ENCODE assay signal across 13 cellular contexts in genomic region chr5:141945511-141946024, GRCh38. TPM values are rescaled to one million over a fixed set of nuclear protein-coding genes. Genes with fewer than 3 reads are reported as not detected.
DNase-seq lines count a peak whose midpoint lies in the region; ATAC-seq and TF ChIP-seq lines count a peak whose summit lies in the region.
"Had no signal": no experiment of that assay in that cellular context is flagged by ENCODE, and none has a peak within 500 bp of the region (broad histone marks: within the 10 kb centered on the region; RNA-seq: fewer than 3 reads in every experiment).

No MANE protein-coding gene starts in this region.

- WGBS in adrenal gland, 4 donors, result 26 to 49% (median 34%) methylated on average over 10 to 25 of the region's 25 CpGs

- intact Hi-C loops in adrenal gland (cut with DNase I), result no loop called here
- intact Hi-C loops in left cardiac atrium (cut with DNase I), result no loop called here

- H3K27ac ChIP-seq in adrenal gland, result peak overlapping the region in 2 of 5 donors; percentile 43 to 65

- peak; percentile 32 to 45 for ATAC-seq in left cardiac atrium

- no peaks in the 10 kb centered on the region for H3K36me3 Mint-ChIP-seq in mesothelial cell of epicardium
- H3K36me3 Mint-ChIP-seq in chondrocyte (ENCODE audit: low read depth), result peaks cover 2% of the 10 kb centered on the region

- H3K27me3 Mint-ChIP-seq in mesothelial cell of epicardium (ENCODE audit: low read depth), result peaks cover 1% of the 10 kb centered on the region
- no peaks in the 10 kb centered on the region for H3K27me3 Mint-ChIP-seq in chondrocyte (ENCODE audit: low read depth)

- DNase-seq in AG20443 (ENCODE audit: low spot score) (peak; percentile 63), adrenal gland (peak in 4 of 7 donors; percentile 41 to 60 (median 50)), left cardiac atrium (peak; percentile 42), mesothelial cell of epicardium (ENCODE audit: low spot score in 2 of 2, unreplicated experiment in 2 of 2) (no peak), NCI-H524 treated with DMSO at 0.1 percent for 48 hours (lab: John Stamatoyannopoulos, UW) (no peak), chondrocyte (ENCODE audit: low spot score) (no peak), HT-29 (ENCODE audit: low spot score) (no peak)
- DNase-seq in activated CD4-positive, alpha-beta T cell treated with anti-CD3 and anti-CD28 coated beads for 4 hours, result no peak
- DNase-seq: activated CD4-positive, alpha-beta T cell treated with anti-CD3 and anti-CD28 coated beads for 1 hour; NCI-H2029; NK-92 treated with Interleukin-12 subunit alpha and Interleukin-12 subunit beta, amount 100 ng/mL, for 24 hours had no signal

- H3K27me3 ChIP-seq in adrenal gland, result no peaks in the 10 kb centered on the region

- TF ChIP-seq CTCF in adrenal gland (IDR thresholded peaks at IDR 0.05) (no peak), mesothelial cell of epicardium (IDR thresholded peaks at IDR 0.05; ENCODE audit: unreplicated experiment) (no peak), chondrocyte (IDR thresholded peaks at IDR 0.05) (no peak)

- H3K36me3 ChIP-seq in adrenal gland (replicated peaks in 1 of 2), result no peaks in the 10 kb centered on the region

- no peaks in the 10 kb centered on the region for H3K9me3 Mint-ChIP-seq in mesothelial cell of epicardium
- H3K9me3 Mint-ChIP-seq in chondrocyte (ENCODE audit: low read depth), result no peaks in the 10 kb centered on the region

- no peaks in the 10 kb centered on the region for H3K9me3 ChIP-seq in adrenal gland (replicated peaks in 1 of 3)

- H3K4me1 Mint-ChIP-seq in mesothelial cell of epicardium, result peaks cover 2% of the 10 kb centered on the region
- H3K4me1 Mint-ChIP-seq in chondrocyte (ENCODE audit: low read depth), result peaks cover 21% of the 10 kb centered on the region

- H3K27ac Mint-ChIP-seq in mesothelial cell of epicardium (peak overlapping the region; percentile 30), chondrocyte (ENCODE audit: unreplicated experiment) (no peak overlapping the region)

- H3K4me3 ChIP-seq in adrenal gland, result no peak overlapping the region
- H3K4me3 ChIP-seq: skin epidermis had no signal

- peaks cover 0 to 38% of the 10 kb centered on the region in 2 donors for H3K4me1 ChIP-seq in adrenal gland (replicated peaks in 1 of 2)

- H3K4me3 Mint-ChIP-seq in mesothelial cell of epicardium, result no peak overlapping the region
- no peak overlapping the region for H3K4me3 Mint-ChIP-seq in chondrocyte (ENCODE audit: unreplicated experiment)

- no peak for TF ChIP-seq POLR2A in adrenal gland (IDR thresholded peaks at IDR 0.05)

RNA-seq across cellular contexts. Expression of gene PCDH12, which starts 12.4 kb away (rescaled TPM):
- total RNA-seq in adrenal gland (10 to 100 TPM in 6 of 8 donors, 1 to 10 TPM in 2; 7.3 to 18.4 (median 15.9) TPM), left cardiac atrium (1 to 10 TPM; 5.4 to 10.0 TPM), mesothelial cell of epicardium (0.07 to 0.29 TPM (median 0.18 TPM) in 3 replicates), chondrocyte (0.02 TPM in 1 of 3 replicates, not detected in the others)
- 1 to 10 TPM; 3.3 to 4.5 (median 4.0) TPM for polyA plus RNA-seq in adrenal gland
- not detected in 2 replicates for total RNA-seq in HT-29 (2014; rRNA removed; shearing (Covaris generic))
- total RNA-seq: SK-MEL-5 had no signal

RNA-seq across cellular contexts. Expression of gene DELE1, which starts 21.9 kb away (rescaled TPM):
- total RNA-seq in adrenal gland (100 to 1,000 TPM; 102 to 162 (median 114) TPM), left cardiac atrium (10 to 100 TPM; 79.9 to 85.5 TPM), mesothelial cell of epicardium (85.4 to 91.5 TPM (median 88.3 TPM) in 3 replicates), chondrocyte (43.8 to 52.4 TPM (median 45.0 TPM) in 3 replicates)
- 10 to 100 TPM; 65.2 to 73.2 (median 70.8) TPM for polyA plus RNA-seq in adrenal gland
- 78.2 and 84.7 TPM in 2 replicates for total RNA-seq in HT-29 (2014; rRNA removed; shearing (Covaris generic))

RNA-seq across cellular contexts. Expression of gene RNF14, which starts 23.3 kb away (rescaled TPM):
- total RNA-seq in adrenal gland, result 100 to 1,000 TPM in 2 of 8 donors, 10 to 100 TPM in 6; 71.3 to 110 (median 83.6) TPM
- 100 to 1,000 TPM in 1 of 3 donors, 10 to 100 TPM in 2; 21.6 to 122 (median 26.2) TPM for polyA plus RNA-seq in adrenal gland
- total RNA-seq in left cardiac atrium, result 10 to 100 TPM; 71.8 to 87.4 TPM
- total RNA-seq in mesothelial cell of epicardium, result 34.0 to 36.5 TPM (median 35.1 TPM) in 3 replicates
- total RNA-seq in chondrocyte, result 80.4 to 83.6 TPM (median 83.5 TPM) in 3 replicates
- total RNA-seq in HT-29 (2014; rRNA removed; shearing (Covaris generic)), result 12.0 and 17.5 TPM in 2 replicates

Comparison
In these comparisons a context has a peak if more than half of its experiments do, and no peak if none do; other contexts are left out.
1. DNase-seq: peak in AG20443 (single experiment), adrenal gland (4 of 7) and left cardiac atrium (single experiment); none in mesothelial cell of epicardium (0 of 2), activated CD4-positive, alpha-beta T cell treated with anti-CD3 and anti-CD28 coated beads for 4 hours (0 of 2), NCI-H524 treated with DMSO at 0.1 percent for 48 hours (single experiment), chondrocyte (single experiment) and HT-29 (single experiment).